In the genomic region with DNA sequence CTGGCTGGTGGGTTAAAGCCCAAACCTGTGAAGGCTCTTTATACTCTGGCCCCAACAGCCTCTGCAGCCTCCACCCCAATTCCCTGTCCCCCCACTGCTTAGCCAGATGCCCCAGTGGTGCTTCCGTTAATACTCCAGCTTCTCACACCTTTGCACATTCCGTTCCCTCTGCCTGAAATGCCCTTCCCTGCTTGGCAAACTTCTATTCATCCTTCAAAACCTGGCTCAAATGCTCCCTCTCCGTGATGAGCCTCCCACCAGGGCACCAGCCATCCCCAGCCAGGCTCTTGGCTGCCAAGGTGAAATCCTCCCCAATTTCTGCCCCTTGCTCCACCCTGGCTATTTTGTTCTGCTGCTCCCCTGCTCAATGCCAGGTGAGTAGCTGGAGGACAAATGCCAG, we compare ENCODE assay signal across 25 cellular contexts. TPM values are rescaled to one million over a fixed set of nuclear protein-coding genes. Genes with fewer than 3 reads are reported as not detected.
"Had no signal": no experiment of that assay in that cellular context is flagged by ENCODE, and none has a peak within 500 bp of the region (broad histone marks: within the 10 kb centered on the region; RNA-seq: fewer than 3 reads in every experiment).

No MANE protein-coding gene starts in this region.

- H3K9me3 ChIP-seq: ascending aorta, neutrophil, pancreas, psoas muscle, tibial artery had no signal

- ATAC-seq: naive thymus-derived CD4-positive, alpha-beta T cell; psoas muscle had no signal

- H3K9me3 Mint-ChIP-seq: activated CD4-positive, alpha-beta T cell treated with anti-CD3 and anti-CD28 coated beads, Interleukin-2, amount 10 ng/mL, durations not matched to agents 24 days and 14 days; activated CD8-positive, alpha-beta T cell treated with anti-CD3 and anti-CD28 coated beads for 36 hours; activated T-helper 1 cell treated with anti-CD3 and anti-CD28 coated beads, Interleukin-12 subunit alpha, Interleukin-12 subunit beta, Interleukin-2, Interleukin-4 antibody, amounts not matched to agents 30 ng/mL and 10 ng/mL and 1 ng/mL, durations not matched to agents 14 hours and 24 hours and 36 hours; memory B cell; naive thymus-derived CD4-positive, alpha-beta T cell; stimulated activated naive CD8-positive, alpha-beta T cell treated with anti-CD3 and anti-CD28 coated beads, Interleukin-15, Interleukin-2, amounts not matched to agents 100 ng/mL and 50 ng/mL, for 24 hours; T-cell; T-helper 2 cell treated with Interferon-gamma antibody and Interleukin-4, amounts not matched to agents 5 μg/mL and 100 μg/mL, for 36 hours had no signal

- H3K36me3 Mint-ChIP-seq: activated CD8-positive, alpha-beta memory T cell treated with anti-CD3 and anti-CD28 coated beads, Interleukin-2, amount 10 ng/mL, durations not matched to agents 7 days and 5 days; memory B cell; naive thymus-derived CD4-positive, alpha-beta T cell; T-cell had no signal

- H3K4me3 ChIP-seq: ascending aorta, hepatocyte, psoas muscle, skin epidermis, tibial artery had no signal

- H3K4me2 ChIP-seq: hepatocyte had no signal

- H3K27ac Mint-ChIP-seq: activated CD4-positive, alpha-beta T cell treated with anti-CD3 and anti-CD28 coated beads, Interleukin-2, amount 10 ng/mL, durations not matched to agents 24 days and 14 days; activated CD8-positive, alpha-beta memory T cell treated with anti-CD3 and anti-CD28 coated beads, Interleukin-2, amount 10 ng/mL, durations not matched to agents 7 days and 5 days; activated CD8-positive, alpha-beta T cell treated with anti-CD3 and anti-CD28 coated beads for 36 hours; activated T-helper 1 cell treated with anti-CD3 and anti-CD28 coated beads, Interleukin-12 subunit alpha, Interleukin-12 subunit beta, Interleukin-2, Interleukin-4 antibody, amounts not matched to agents 30 ng/mL and 10 ng/mL and 1 ng/mL, durations not matched to agents 14 hours and 24 hours and 36 hours; memory B cell; stimulated activated naive CD8-positive, alpha-beta T cell treated with anti-CD3 and anti-CD28 coated beads, Interleukin-15, Interleukin-2, amounts not matched to agents 100 ng/mL and 50 ng/mL, for 24 hours; T-cell; T-helper 2 cell treated with Interferon-gamma antibody and Interleukin-4, amounts not matched to agents 5 μg/mL and 100 μg/mL, for 36 hours had no signal

- H3K27me3 Mint-ChIP-seq: activated CD4-positive, alpha-beta T cell treated with anti-CD3 and anti-CD28 coated beads, Interleukin-2, amount 10 ng/mL, durations not matched to agents 24 days and 14 days; activated CD8-positive, alpha-beta T cell treated with anti-CD3 and anti-CD28 coated beads for 36 hours; stimulated activated naive CD8-positive, alpha-beta T cell treated with anti-CD3 and anti-CD28 coated beads, Interleukin-15, Interleukin-2, amounts not matched to agents 100 ng/mL and 50 ng/mL, for 24 hours had no signal

- H3K36me3 ChIP-seq: brain microvascular endothelial cell, neutrophil, pancreas had no signal

- H3K27me3 ChIP-seq: ascending aorta, brain microvascular endothelial cell, hepatocyte, pancreas, tibial artery had no signal

- H2AFZ ChIP-seq: hepatocyte had no signal

- H3K79me2 ChIP-seq: hepatocyte had no signal

- H3K27ac ChIP-seq: ascending aorta, brain microvascular endothelial cell, hepatocyte, neutrophil, psoas muscle, tibial artery, VCaP had no signal

- H3K4me3 Mint-ChIP-seq: activated CD4-positive, alpha-beta T cell treated with anti-CD3 and anti-CD28 coated beads, Interleukin-2, amount 10 ng/mL, durations not matched to agents 24 days and 14 days; activated CD8-positive, alpha-beta memory T cell treated with anti-CD3 and anti-CD28 coated beads, Interleukin-2, amount 10 ng/mL, durations not matched to agents 7 days and 5 days; activated CD8-positive, alpha-beta T cell treated with anti-CD3 and anti-CD28 coated beads for 36 hours; activated T-helper 1 cell treated with anti-CD3 and anti-CD28 coated beads, Interleukin-12 subunit alpha, Interleukin-12 subunit beta, Interleukin-2, Interleukin-4 antibody, amounts not matched to agents 30 ng/mL and 10 ng/mL and 1 ng/mL, durations not matched to agents 14 hours and 24 hours and 36 hours; memory B cell; naive thymus-derived CD4-positive, alpha-beta T cell; stimulated activated naive CD8-positive, alpha-beta T cell treated with anti-CD3 and anti-CD28 coated beads, Interleukin-15, Interleukin-2, amounts not matched to agents 100 ng/mL and 50 ng/mL, for 24 hours; T-cell; T-helper 2 cell treated with Interferon-gamma antibody and Interleukin-4, amounts not matched to agents 5 μg/mL and 100 μg/mL, for 36 hours had no signal

- H3K4me1 ChIP-seq: pancreas, psoas muscle had no signal

- DNase-seq: activated CD8-positive, alpha-beta memory T cell treated with anti-CD3 and anti-CD28 coated beads, Interleukin-2, amount 10 ng/mL, durations not matched to agents 7 days and 5 days; activated gamma-delta T cell; activated naive CD4-positive, alpha-beta T cell treated with anti-CD3 and anti-CD28 coated beads, Interleukin-2, amount 50 U/mL, for 16 hours; brain microvascular endothelial cell; central memory CD4-positive, alpha-beta T cell; effector memory CD4-positive, alpha-beta T cell; foreskin melanocyte; glutamatergic neuron; psoas muscle; stimulated activated CD4-positive, alpha-beta T cell treated with anti-CD3 and anti-CD28 coated beads, Interleukin-1b, Interleukin-23, amount 100 ng/mL, for 48 hours; T-cell; tibial artery had no signal

RNA-seq across cellular contexts. Expression of a gene that starts 13.5 kb away (rescaled TPM):
- total RNA-seq: activated CD8-positive, alpha-beta memory T cell treated with anti-CD3 and anti-CD28 coated beads, Interleukin-2, amount 10 ng/mL, durations not matched to agents 7 days and 5 days; activated CD8-positive, alpha-beta T cell treated with anti-CD3 and anti-CD28 coated beads for 36 hours had no signal
- polyA plus RNA-seq: naive thymus-derived CD4-positive, alpha-beta T cell had no signal

RNA-seq across cellular contexts. Expression of a gene that starts 46.3 kb away (rescaled TPM):
- total RNA-seq: activated CD4-positive, alpha-beta T cell treated with anti-CD3 and anti-CD28 coated beads, Interleukin-2, amount 10 ng/mL, durations not matched to agents 24 days and 14 days; activated CD8-positive, alpha-beta memory T cell treated with anti-CD3 and anti-CD28 coated beads, Interleukin-2, amount 10 ng/mL, durations not matched to agents 7 days and 5 days; activated T-helper 1 cell treated with anti-CD3 and anti-CD28 coated beads, Interleukin-12 subunit alpha, Interleukin-12 subunit beta, Interleukin-2, Interleukin-4 antibody, amounts not matched to agents 30 ng/mL and 10 ng/mL and 1 ng/mL, durations not matched to agents 14 hours and 24 hours and 36 hours had no signal
